ENCODE assay signal across 8 cellular contexts in genomic region chr12:98424726-98425401, GRCh38.
A peak's percentile ranks its signal among the peaks of the same experiment; 100 is the strongest.
DNase-seq lines count a peak whose midpoint lies in the region; ATAC-seq and TF ChIP-seq lines count a peak whose summit lies in the region.

No MANE protein-coding gene starts in this region.

- no peaks in the 10 kb centered on the region for H3K27me3 ChIP-seq in lower lobe of right lung (ENCODE audit: low read depth)

- ATAC-seq in GM18907 (IDR thresholded peaks at IDR 0.05; ENCODE audit: unreplicated experiment) (peak; percentile 82), HG03159 (IDR thresholded peaks at IDR 0.05; ENCODE audit: unreplicated experiment) (peak; percentile 90), lower lobe of right lung (peak; percentile 75 to 84)

- intact Hi-C loops in lower lobe of right lung (cut with DNase I): loop anchor here (5.0 kb wide), 1 partner anchor 87 kb away; no protein-coding TSS in a partner anchor

- no peaks in the 10 kb centered on the region for H3K9me3 ChIP-seq in lower lobe of right lung

- peaks cover 15% of the 10 kb centered on the region for H3K4me1 ChIP-seq in lower lobe of right lung

- H3K27ac ChIP-seq in lower lobe of right lung: no peak overlapping the region

- no peaks in the 10 kb centered on the region for H3K36me3 ChIP-seq in lower lobe of right lung

- peak; percentile 79 for DNase-seq in AG20443 (ENCODE audit: low spot score)
- DNase-seq in NCI-H226: peak; percentile 89
- peak; percentile 28 to 41 for DNase-seq in activated CD4-positive, alpha-beta T cell treated with anti-CD3 and anti-CD28 coated beads for 24 hours (ENCODE audit: low read depth in 2 of 2)
- DNase-seq in dermis microvascular lymphatic vessel endothelial cell (ENCODE audit: low read depth in 2 of 2): peak; percentile 33 to 84
- DNase-seq in lower lobe of right lung: peak; percentile 60
- DNase-seq in stimulated activated CD8-positive, alpha-beta memory T cell treated with anti-CD3 and anti-CD28 coated beads, Interleukin-2, amount 100 ng/mL, for 48 hours (ENCODE audit: low read depth in 2 of 2): peak; percentile 10 to 40

- H3K4me3 ChIP-seq in lower lobe of right lung: no peak overlapping the region

- TF ChIP-seq CTCF in lower lobe of right lung (IDR thresholded peaks at IDR 0.05): peak; percentile 71

Comparison
In these comparisons a context has a peak if more than half of its experiments do, and no peak if none do; other contexts are left out.
1. DNase-seq: peak in every context shown above with its lines; median percentile 89 in NCI-H226; 79 in AG20443; 60 in lower lobe of right lung; 58 in dermis microvascular lymphatic vessel endothelial cell; 34 in activated CD4-positive, alpha-beta T cell treated with anti-CD3 and anti-CD28 coated beads for 24 hours; 25 in stimulated activated CD8-positive, alpha-beta memory T cell treated with anti-CD3 and anti-CD28 coated beads, Interleukin-2, amount 100 ng/mL, for 48 hours.